1 cellular context compared by ENCODE assay signal in genomic region chr1:30353637-30354036, GRCh38.
TF ChIP-seq lines count a peak whose summit lies in the region.

No MANE protein-coding gene starts in this region.

TF ChIP-seq in K562, 482 proteins besides CTCF, POLR2A, EP300 and RAD21 (continued from another document):
- no peak for TF ChIP-seq ARID4B (CRISPR knock-in tag; IDR thresholded peaks at IDR 0.05)
